10 cellular contexts compared by ENCODE assay signal in genomic region chr13:29125934-29126424, GRCh38.
DNase-seq lines count a peak whose midpoint lies in the region; ATAC-seq, FAIRE-seq and TF ChIP-seq lines count a peak whose summit lies in the region.
"Had no signal": no experiment of that assay in that cellular context is flagged by ENCODE, and none has a peak within 500 bp of the region (broad histone marks: within the 10 kb centered on the region; RNA-seq: fewer than 3 reads in every experiment).

No MANE protein-coding gene starts in this region.

- H3K9me3 ChIP-seq in tibial artery, result no peaks in the 10 kb centered on the region

- no peaks in the 10 kb centered on the region for H3K27me3 Mint-ChIP-seq in T-helper 2 cell treated with Interferon-gamma antibody and Interleukin-4, amounts not matched to agents 5 μg/mL and 100 μg/mL, for 36 hours (ENCODE audit: low read depth)

- peak overlapping the region; percentile 21 for H3K4me3 Mint-ChIP-seq in T-helper 2 cell treated with Interferon-gamma antibody and Interleukin-4, amounts not matched to agents 5 μg/mL and 100 μg/mL, for 36 hours

- TF ChIP-seq CTCF in tibial artery (IDR thresholded peaks at IDR 0.05), result no peak

- H3K27ac Mint-ChIP-seq in T-helper 2 cell treated with Interferon-gamma antibody and Interleukin-4, amounts not matched to agents 5 μg/mL and 100 μg/mL, for 36 hours, result peak overlapping the region; percentile 80

- no peaks in the 10 kb centered on the region for H3K36me3 ChIP-seq in tibial artery
- H3K36me3 ChIP-seq: brain microvascular endothelial cell had no signal

- peak; percentile 28; the same call in 1 of the 2 replicates for TF ChIP-seq POLR2A in GM12892 (IDR thresholded peaks at IDR 0.05; ENCODE audit: low read depth, low read length)

- no peaks in the 10 kb centered on the region for H3K36me3 Mint-ChIP-seq in T-helper 2 cell treated with Interferon-gamma antibody and Interleukin-4, amounts not matched to agents 5 μg/mL and 100 μg/mL, for 36 hours (ENCODE audit: low read depth)

- no peak overlapping the region for H3K4me3 ChIP-seq in tibial artery

- no peaks in the 10 kb centered on the region for H3K9me3 Mint-ChIP-seq in T-helper 2 cell treated with Interferon-gamma antibody and Interleukin-4, amounts not matched to agents 5 μg/mL and 100 μg/mL, for 36 hours

- intact Hi-C loops in tibial artery (cut with DNase I; ENCODE audit: low total_unique reads), result no loop called here

- DNase-seq in GM12892 (ENCODE audit: insufficient read length) (no peak), tibial artery (no peak), NCI-H2081 treated with DMSO at 0.1 percent for 48 hours (lab: John Stamatoyannopoulos, UW) (no peak), HuH-7 (ENCODE audit: low spot score) (no peak)
- no peak for DNase-seq in T-helper 2 cell treated with Interferon-gamma antibody and Interleukin-4, amounts not matched to agents 5 μg/mL and 100 μg/mL, for 36 hours (ENCODE audit: low spot score)
- DNase-seq: brain microvascular endothelial cell, nucleus accumbens had no signal

- H3K27ac ChIP-seq in tibial artery, result peak overlapping the region in 1 of 2 donors; percentile 15
- H3K27ac ChIP-seq: brain microvascular endothelial cell had no signal

- peaks cover 8% of the 10 kb centered on the region for H3K4me1 Mint-ChIP-seq in T-helper 2 cell treated with Interferon-gamma antibody and Interleukin-4, amounts not matched to agents 5 μg/mL and 100 μg/mL, for 36 hours (ENCODE audit: low read depth)

- ATAC-seq in GM19452 (IDR thresholded peaks at IDR 0.05; ENCODE audit: unreplicated experiment) (peak; percentile 79), HG03097 (IDR thresholded peaks at IDR 0.05; ENCODE audit: low FRiP score, unreplicated experiment) (peak; percentile 57), GM19467 (IDR thresholded peaks at IDR 0.05; ENCODE audit: unreplicated experiment) (no peak)

- H3K27me3 ChIP-seq in tibial artery, result no peaks in the 10 kb centered on the region
- H3K27me3 ChIP-seq: brain microvascular endothelial cell had no signal

- FAIRE-seq in GM12892 (lab: Jason Lieb, UNC), result peak; percentile 76

- no peaks in the 10 kb centered on the region for H3K4me1 ChIP-seq in tibial artery
